ENCODE assay signal across 9 cellular contexts in the genomic region with DNA sequence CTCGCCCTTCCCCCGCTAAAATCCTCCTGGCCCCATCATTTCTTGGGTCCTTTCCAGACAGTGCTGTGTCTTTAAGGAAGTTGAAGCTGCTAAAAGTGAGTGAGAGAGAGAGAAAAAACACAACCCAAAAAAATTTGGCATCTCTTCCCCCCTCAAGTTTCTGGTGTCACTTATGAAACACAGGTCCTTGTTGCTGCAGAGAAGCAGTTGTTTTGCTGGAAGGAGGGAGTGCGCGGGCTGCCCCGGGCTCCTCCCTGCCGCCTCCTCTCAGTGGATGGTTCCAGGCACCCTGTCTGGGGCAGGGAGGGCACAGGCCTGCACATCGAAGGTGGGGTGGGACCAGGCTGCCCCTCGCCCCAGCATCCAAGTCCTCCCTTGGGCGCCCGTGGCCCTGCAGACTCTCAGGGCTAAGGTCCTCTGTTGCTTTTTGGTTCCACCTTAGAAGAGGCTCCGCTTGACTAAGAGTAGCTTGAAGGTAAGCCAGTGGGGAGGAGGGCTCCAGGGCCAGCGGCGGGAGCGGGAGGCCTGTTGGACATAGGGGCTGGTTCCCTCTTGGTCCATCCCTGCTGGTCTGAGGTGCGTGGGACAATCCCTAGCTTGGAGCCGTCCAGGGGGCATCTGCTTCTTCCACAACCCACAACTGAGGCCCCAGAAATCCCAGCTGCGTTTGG. TPM values are rescaled to one million over a fixed set of nuclear protein-coding genes. Genes with fewer than 3 reads are reported as not detected.
A peak's percentile ranks its signal among the peaks of the same experiment; 100 is the strongest.
DNase-seq lines count a peak whose midpoint lies in the region; ATAC-seq, FAIRE-seq and TF ChIP-seq lines count a peak whose summit lies in the region.
"Had no signal": no experiment of that assay in that cellular context is flagged by ENCODE, and none has a peak within 500 bp of the region (broad histone marks: within the 10 kb centered on the region; RNA-seq: fewer than 3 reads in every experiment).

TSS of gene ISLR (plus strand) at position 166 of the 671 bp plus-strand sequence. CDS start 1,149 bp downstream, outside the sequence.

- TF ChIP-seq POLR2A in GM12878 (IDR thresholded peaks at IDR 0.05; ENCODE audit: low read depth, low read length) (no peak), sigmoid colon (IDR thresholded peaks at IDR 0.05) (peak in 1 of 2 donors; percentile 26)

- H3K27me3 ChIP-seq in GM12878 (replicated peaks in 1 of 2; ENCODE audit: control insufficient read depth in 2 of 2, insufficient read depth in 2 of 2, low read length in 1 of 2) (no peaks in the 10 kb centered on the region), sigmoid colon (no peaks in the 10 kb centered on the region)

- no peak within 1 kb of the TSS; the same call in 1 of the 2 replicates for H3K9ac ChIP-seq in GM12878 (ENCODE audit: control insufficient read depth, insufficient read depth, low read length)

- no peaks in the 10 kb centered on the region for H3K9me3 Mint-ChIP-seq in endothelial cell (ENCODE audit: unreplicated experiment)
- no peaks in the 10 kb centered on the region for H3K9me3 Mint-ChIP-seq in activated T-cell treated with anti-CD3 and anti-CD28 coated beads, Interleukin-2, amount 50 U/mL, for 24 hours

- in situ Hi-C loops in GM12878 (cut with MboI): no loop called here

- H3K36me3 Mint-ChIP-seq in endothelial cell (ENCODE audit: low read depth, unreplicated experiment): peaks cover 3% of the 10 kb centered on the region
- H3K36me3 Mint-ChIP-seq in activated T-cell treated with anti-CD3 and anti-CD28 coated beads, Interleukin-2, amount 50 U/mL, for 24 hours (ENCODE audit: low read depth): no peaks in the 10 kb centered on the region

- peaks cover 13% of the 10 kb centered on the region for H3K4me1 ChIP-seq in GM12878 (ENCODE audit: control insufficient read depth, insufficient read depth, low read length)
- peaks cover 0 to 71% (median 62%) of the 10 kb centered on the region in 4 donors for H3K4me1 ChIP-seq in sigmoid colon

- H3K36me3 ChIP-seq in GM12878 (ENCODE audit: control insufficient read depth in 2 of 2, insufficient read depth in 2 of 2, low read length in 1 of 2) (no peaks in the 10 kb centered on the region), sigmoid colon (peaks cover 0 to 8% (median 6%) of the 10 kb centered on the region in 4 donors)

- TF ChIP-seq RAD21 in GM12878 (IDR thresholded peaks at IDR 0.05; ENCODE audit: insufficient read depth, low read depth, low read length): no peak

- peaks cover 9% of the 10 kb centered on the region for H3K4me1 Mint-ChIP-seq in endothelial cell (ENCODE audit: unreplicated experiment)
- no peaks in the 10 kb centered on the region for H3K4me1 Mint-ChIP-seq in activated T-cell treated with anti-CD3 and anti-CD28 coated beads, Interleukin-2, amount 50 U/mL, for 24 hours (ENCODE audit: low read depth)

- intact Hi-C loops in GM12878 (cut with micrococcal nuclease; ENCODE audit: unreplicated experiment) (no loop called here), sigmoid colon (cut with DNase I) (loop anchor here (2.0 kb wide), 1 partner anchor 37 kb away; no protein-coding TSS in a partner anchor)

- H3K4me3 ChIP-seq in GM12878 (no peak within 1 kb of the TSS), sigmoid colon (peak within 1 kb of the TSS; percentile 40 to 51 (median 50))

- TF ChIP-seq CTCF in GM12878 (IDR thresholded peaks at IDR 0.05 in 2 of 3, conservative IDR thresholded peaks at IDR 0.05 in 1 of 3; ENCODE audit: control insufficient read depth in 2 of 3, extremely low read depth in 1 of 3, insufficient read depth in 1 of 3, low read depth in 3 of 3, low read length in 3 of 3): no peak
- TF ChIP-seq CTCF in sigmoid colon (IDR thresholded peaks at IDR 0.05): no peak
- TF ChIP-seq CTCF in endothelial cell (IDR thresholded peaks at IDR 0.05; ENCODE audit: unreplicated experiment): no peak

- SMC1A ChIA-PET in GM12878 (lab: Charles Lee; ENCODE audit: uncharacterized antibody, unreplicated experiment): no interaction called here

- BruUV-seq in GM12878 (replicated peaks; lab: Mats Ljungman, UMichigan): no TSS peak

- H2AFZ ChIP-seq in GM12878 (ENCODE audit: control insufficient read depth, low read depth, low read length): peak within 1 kb of the TSS; percentile 23; the same call in 1 of the 2 replicates

- H3K79me2 ChIP-seq in GM12878 (ENCODE audit: control insufficient read depth, insufficient read depth, low read length): no peaks in the 10 kb centered on the region

- RAD21 ChIA-PET in GM12878 (lab: Charles Lee; ENCODE audit: unreplicated experiment): no interaction called here

- FAIRE-seq in GM12878 (lab: Jason Lieb, UNC): no peak

- H3K4me2 ChIP-seq in GM12878 (ENCODE audit: control insufficient read depth, insufficient read depth): no peak within 1 kb of the TSS

- POLR2A ChIA-PET in GM12878 (lab: Charles Lee): no interaction called here

- H4K20me1 ChIP-seq in GM12878 (ENCODE audit: control insufficient read depth, insufficient read depth): no peaks in the 10 kb centered on the region

- WGBS in GM12878 (ENCODE audit: insufficient coverage, insufficient replicate concordance, low lambda C conversion rate, missing lambda C conversion rate): 65% methylated on average over 17 of the region's 17 CpGs
- WGBS in sigmoid colon, 2 donors: 66 to 72% methylated on average over 17 of the region's 17 CpGs

- H3K27ac ChIP-seq in GM12878 (ENCODE audit: control insufficient read depth, insufficient read depth) (no peak within 1 kb of the TSS), sigmoid colon (peak within 1 kb of the TSS; percentile 78 to 89 (median 84))

- peaks cover 9% of the 10 kb centered on the region for H3K27me3 Mint-ChIP-seq in endothelial cell (ENCODE audit: unreplicated experiment)
- H3K27me3 Mint-ChIP-seq in activated T-cell treated with anti-CD3 and anti-CD28 coated beads, Interleukin-2, amount 50 U/mL, for 24 hours: no peaks in the 10 kb centered on the region

- no peak for TF ChIP-seq EP300 in GM12878 (IDR thresholded peaks at IDR 0.05; ENCODE audit: borderline replicate concordance in 1 of 2, control insufficient read depth in 1 of 2, low read depth in 2 of 2, low read length in 2 of 2)
- no peak for TF ChIP-seq EP300 in sigmoid colon (IDR thresholded peaks at IDR 0.05)

- peak; percentile 63 for DNase-seq in EH (ENCODE audit: low read depth)
- no peak for DNase-seq in GM12878 (ENCODE audit: low read depth, low spot score)
- DNase-seq in inferior parietal cortex (ENCODE audit: extremely low spot score): peak; percentile 27
- DNase-seq in sigmoid colon: peak; percentile 86
- no peak for DNase-seq in endothelial cell (ENCODE audit: low spot score)
- DNase-seq in NCI-H526 (lab: John Stamatoyannopoulos, UW): no peak
- no peak for DNase-seq in activated T-cell treated with anti-CD3 and anti-CD28 coated beads, Interleukin-2, amount 50 U/mL, for 24 hours
- no peak for DNase-seq in central memory CD4-positive, alpha-beta T cell
- DNase-seq: stimulated activated CD4-positive, alpha-beta T cell treated with anti-CD3 and anti-CD28 coated beads, Interleukin-4, amount 100 ng/mL, for 4 hours had no signal

- no peak for ATAC-seq in GM12878

- no peaks in the 10 kb centered on the region for H3K9me3 ChIP-seq in GM12878 (replicated peaks; ENCODE audit: control insufficient read depth, insufficient read depth, low read length)
- no peaks in the 10 kb centered on the region for H3K9me3 ChIP-seq in sigmoid colon

- CTCF ChIA-PET in GM12878 (lab: Yijun Ruan, JAX): interaction anchor here (0.9 kb wide), 1 partner anchor 12 kb away, joined by 3 read pairs; no protein-coding TSS in a partner anchor

- H3K4me3 Mint-ChIP-seq in endothelial cell (ENCODE audit: unreplicated experiment): no peak within 1 kb of the TSS
- H3K4me3 Mint-ChIP-seq in activated T-cell treated with anti-CD3 and anti-CD28 coated beads, Interleukin-2, amount 50 U/mL, for 24 hours: no peak within 1 kb of the TSS

- no peak within 1 kb of the TSS for H3K27ac Mint-ChIP-seq in endothelial cell (ENCODE audit: unreplicated experiment)
- no peak within 1 kb of the TSS for H3K27ac Mint-ChIP-seq in activated T-cell treated with anti-CD3 and anti-CD28 coated beads, Interleukin-2, amount 50 U/mL, for 24 hours

TF ChIP-seq in GM12878, 131 proteins besides CTCF, POLR2A, EP300 and RAD21 (continues in another document):
- TF ChIP-seq NR2C1 (IDR thresholded peaks at IDR 0.05) (no peak), ESRRA (IDR thresholded peaks at IDR 0.05; ENCODE audit: low read length) (no peak)

RNA-seq across cellular contexts. Expression of gene ISLR, which starts in this region (rescaled TPM):
- not detected in 2 replicates for total RNA-seq in GM12878 (2013; cell fraction: nucleolus; rRNA removed)
- total RNA-seq in GM12878 (2014; rRNA removed) (0.62 and 1.1 TPM in 2 replicates), GM12878 (2014; rRNA removed; fragmentation: Illumina TruSeq; extraction: Trizol) (0.28 and 0.45 TPM in 2 replicates), GM12878 (2021) (1.3 and 1.7 TPM in 2 replicates), sigmoid colon (100 to 1,000 TPM in 2 of 4 donors, 10 to 100 TPM in 2; 71.4 to 186 (median 121) TPM), endothelial cell (ENCODE audit: unreplicated experiment) (0.51 TPM)
- polyA plus RNA-seq in GM12878 (2011; ENCODE audit: low read depth): 0.29 TPM
- polyA plus RNA-seq in GM12878 (2011; rRNA removed) (0.03 TPM in 1 of 2 replicates, not detected in the other), GM12878 (2014; fragmentation: Illumina TruSeq; extraction: Trizol) (0.16 and 0.46 TPM in 2 replicates), GM12878 (2014; fragmentation: Nextera tagmentation; extraction: Ambion mirVana) (under 1 TPM; 0.05 to 0.13 TPM), GM12878 (2014; rRNA removed) (0.92 and 1.1 TPM in 2 replicates), GM12878 (2016; fragmentation: Nextera tagmentation; extraction: Ambion mirVana) (1 to 10 TPM in 1 of 2 experiments, under 1 TPM in 1; 0.91 to 1.8 TPM), sigmoid colon (10 to 100 TPM in 1 of 3 donors, 1 to 10 TPM in 1, under 1 TPM in 1; 0.69 to 16.3 (median 7.8) TPM)
- 0.03 and 0.09 TPM in 2 replicates for polyA plus RNA-seq in GM12878 (2011; cell fraction: cytosol; rRNA removed)
- 0.16 TPM in 1 of 2 replicates, not detected in the other for polyA plus RNA-seq in GM12878 (2011; cell fraction: nucleus; rRNA removed)
- polyA plus RNA-seq in GM12878 (2012): 0.53 and 0.81 TPM in 2 replicates
- polyA minus RNA-seq in GM12878 (2011; rRNA and poly(A)+ RNA removed): not detected in 2 replicates
- not detected in 2 replicates for polyA minus RNA-seq in GM12878 (2011; cell fraction: cytosol; rRNA and poly(A)+ RNA removed)
- polyA minus RNA-seq in GM12878 (2011; cell fraction: nucleus; rRNA and poly(A)+ RNA removed): not detected in 2 replicates

Comparison
In these comparisons a context has a peak if more than half of its experiments do, and no peak if none do; other contexts are left out.
1. RNA of gene ISLR (total RNA-seq): 71.4 to 186 TPM in sigmoid colon; 0.28 to 1.7 TPM in GM12878 and 0.51 TPM in endothelial cell (single experiment); every median in the first group is over 10 times any median in the second.
2. DNase-seq: peak in EH (single experiment), inferior parietal cortex (single experiment) and sigmoid colon (single experiment); none in GM12878 (single experiment), endothelial cell (single experiment), NCI-H526 (0 of 2), activated T-cell treated with anti-CD3 and anti-CD28 coated beads, Interleukin-2, amount 50 U/mL, for 24 hours (single experiment) and central memory CD4-positive, alpha-beta T cell (single experiment).